ENCODE assay signal across 1 cellular context in genomic region chr11:69918938-69919650, GRCh38.
TF ChIP-seq lines count a peak whose summit lies in the region.

No MANE protein-coding gene starts in this region.

TF ChIP-seq in HepG2, 621 proteins besides CTCF, POLR2A, EP300 and RAD21 (continued from another document):
- no peak for TF ChIP-seq PAXIP1 (CRISPR knock-in tag; conservative IDR thresholded peaks at IDR 0.05)
- no peak for TF ChIP-seq ZKSCAN1 (IDR thresholded peaks at IDR 0.05; ENCODE audit: low read length)
- TF ChIP-seq NRL (CRISPR knock-in tag; IDR thresholded peaks at IDR 0.05; ENCODE audit: borderline replicate concordance): peak; percentile 40; the same call in 1 of the 2 replicates
- no peak for TF ChIP-seq TIGD3 (CRISPR knock-in tag; IDR thresholded peaks at IDR 0.05; ENCODE audit: borderline replicate concordance)
- TF ChIP-seq PHF5A (CRISPR knock-in tag; IDR thresholded peaks at IDR 0.05; ENCODE audit: low read depth, unreplicated experiment): no peak
- TF ChIP-seq ZNF564 (CRISPR knock-in tag; IDR thresholded peaks at IDR 0.05): no peak
- peak; percentile 81 for TF ChIP-seq KDM2A (CRISPR knock-in tag; IDR thresholded peaks at IDR 0.05; ENCODE audit: borderline replicate concordance, low read depth)
- TF ChIP-seq KMT2A (CRISPR knock-in tag; IDR thresholded peaks at IDR 0.05): no peak
- TF ChIP-seq CEBPZ (IDR thresholded peaks at IDR 0.05; ENCODE audit: low read length): no peak
- TF ChIP-seq TGIF2 (CRISPR knock-in tag; IDR thresholded peaks at IDR 0.05): no peak
- TF ChIP-seq HOXA3 (CRISPR knock-in tag; IDR thresholded peaks at IDR 0.05): peak; percentile 35; the same call in 1 of the 2 replicates
- no peak for TF ChIP-seq ZNF446 (CRISPR knock-in tag; IDR thresholded peaks at IDR 0.05)
- TF ChIP-seq USF2 (IDR thresholded peaks at IDR 0.05; ENCODE audit: low read depth, low read length): no peak
- TF ChIP-seq USF2 (CRISPR knock-in tag; IDR thresholded peaks at IDR 0.05; ENCODE audit: borderline replicate concordance): no peak
- TF ChIP-seq ZNF629 (CRISPR knock-in tag; conservative IDR thresholded peaks at IDR 0.05): no peak
- TF ChIP-seq FOXC1 (CRISPR knock-in tag; IDR thresholded peaks at IDR 0.05; ENCODE audit: borderline replicate concordance): peak; percentile 17; the same call in 1 of the 2 replicates
- TF ChIP-seq GABPB1 (CRISPR knock-in tag; IDR thresholded peaks at IDR 0.05): peak; percentile 23; the same call in 1 of the 2 replicates
- TF ChIP-seq MEIS1 (CRISPR knock-in tag; IDR thresholded peaks at IDR 0.05; ENCODE audit: borderline replicate concordance): no peak
- no peak for TF ChIP-seq ZNF280D (CRISPR knock-in tag; IDR thresholded peaks at IDR 0.05)
- no peak for TF ChIP-seq ZNF549 (CRISPR knock-in tag; IDR thresholded peaks at IDR 0.05)
- no peak for TF ChIP-seq NFATC3 (CRISPR knock-in tag; IDR thresholded peaks at IDR 0.05)
- TF ChIP-seq PAF1 (CRISPR knock-in tag; IDR thresholded peaks at IDR 0.05): no peak
- TF ChIP-seq XBP1 (CRISPR knock-in tag; IDR thresholded peaks at IDR 0.05): no peak
- no peak for TF ChIP-seq ZSCAN30 (CRISPR knock-in tag; IDR thresholded peaks at IDR 0.05)
- TF ChIP-seq TFDP2 (CRISPR knock-in tag; IDR thresholded peaks at IDR 0.05): 0 out of 2 replicates have a peak, but pooled peaks have one; percentile 19
- no peak for TF ChIP-seq ATF3 (CRISPR knock-in tag; IDR thresholded peaks at IDR 0.05)
- no peak for TF ChIP-seq NR0B2 (CRISPR knock-in tag; IDR thresholded peaks at IDR 0.05)
- no peak for TF ChIP-seq JUND (CRISPR knock-in tag; IDR thresholded peaks at IDR 0.05)
- TF ChIP-seq ATF5 (CRISPR knock-in tag; IDR thresholded peaks at IDR 0.05; ENCODE audit: low read depth): no peak
- peak; percentile 24; the same call in 1 of the 2 replicates for TF ChIP-seq FOSL2 (CRISPR knock-in tag; IDR thresholded peaks at IDR 0.05)
- no peak for TF ChIP-seq ZNF24 (IDR thresholded peaks at IDR 0.05)
- no peak for TF ChIP-seq KDM4B (CRISPR knock-in tag; IDR thresholded peaks at IDR 0.05)
- TF ChIP-seq ZMAT3 (CRISPR knock-in tag; conservative IDR thresholded peaks at IDR 0.05): no peak
- TF ChIP-seq ZNF776 (CRISPR knock-in tag; IDR thresholded peaks at IDR 0.05): no peak
- no peak for TF ChIP-seq HOXD1 (CRISPR knock-in tag; IDR thresholded peaks at IDR 0.05)
- TF ChIP-seq CCDC6 (CRISPR knock-in tag; IDR thresholded peaks at IDR 0.05): 0 out of 2 replicates have a peak, but pooled peaks have one; percentile 18
- no peak for TF ChIP-seq ZNF567 (CRISPR knock-in tag; IDR thresholded peaks at IDR 0.05; ENCODE audit: borderline replicate concordance)
- TF ChIP-seq ELF3 (CRISPR knock-in tag; IDR thresholded peaks at IDR 0.05): peak; percentile 35; the same call in 1 of the 2 replicates
